In genomic region chr10:69451209-69451783, GRCh38 we compare ENCODE assay signal across 8 cellular contexts. TPM values are rescaled to one million over a fixed set of nuclear protein-coding genes. Genes with fewer than 3 reads are reported as not detected.
DNase-seq lines count a peak whose midpoint lies in the region; ATAC-seq and TF ChIP-seq lines count a peak whose summit lies in the region.

TSPAN15 (plus strand) TSS chr10:69451465; CDS start chr10:69451595, 130 bp downstream.

- DNase-seq in NCI-H446 (lab: John Stamatoyannopoulos, UW) (peak; percentile 19 to 89), coronary artery (ENCODE audit: low spot score) (peak; percentile 82), left lobe of liver (ENCODE audit: low spot score) (peak; percentile 83)
- peak; percentile 77 for DNase-seq in activated CD4-positive, alpha-beta T cell treated with anti-CD3 and anti-CD28 coated beads, Interleukin-2, amount 50 U/mL, for 1 hour
- DNase-seq in stimulated activated CD4-positive, alpha-beta T cell treated with anti-CD3 and anti-CD28 coated beads, Interleukin-1b, Interleukin-23, amount 100 ng/mL, for 4 hours (ENCODE audit: low read depth in 2 of 2): peak; percentile 67 to 72

- ATAC-seq in GM18517 (IDR thresholded peaks at IDR 0.05; ENCODE audit: unreplicated experiment) (peak; percentile 73), HG03097 (IDR thresholded peaks at IDR 0.05; ENCODE audit: low FRiP score, unreplicated experiment) (peak; percentile 74), left lobe of liver (peak; percentile 90), HG03565 (IDR thresholded peaks at IDR 0.05; ENCODE audit: unreplicated experiment) (no peak)

- peak within 1 kb of the TSS; percentile 83 for H3K4me3 ChIP-seq in coronary artery

- no peak for TF ChIP-seq CTCF in coronary artery (IDR thresholded peaks at IDR 0.05)

- H3K27ac ChIP-seq in coronary artery: peak within 1 kb of the TSS in 1 of 2 donors; percentile 60

RNA-seq across cellular contexts. Expression of gene TSPAN15, which starts in this region (rescaled TPM):
- 3.8 TPM for total RNA-seq in left lobe of liver
